ENCODE assay signal across 14 cellular contexts in genomic region chr17:3559270-3559645, GRCh38. TPM values are rescaled to one million over a fixed set of nuclear protein-coding genes. Genes with fewer than 3 reads are reported as not detected.
DNase-seq lines count a peak whose midpoint lies in the region; ATAC-seq and TF ChIP-seq lines count a peak whose summit lies in the region.
"Had no signal": no experiment of that assay in that cellular context is flagged by ENCODE, and none has a peak within 500 bp of the region (broad histone marks: within the 10 kb centered on the region; RNA-seq: fewer than 3 reads in every experiment).

No MANE protein-coding gene starts in this region.

- peak overlapping the region; percentile 17 for H3K27ac Mint-ChIP-seq in T-helper 2 cell treated with Interferon-gamma antibody and Interleukin-4, amounts not matched to agents 5 μg/mL and 100 μg/mL, for 36 hours
- peak overlapping the region; percentile 99 to 100 (median 99) for H3K27ac Mint-ChIP-seq in IgD-negative memory B cell
- peak overlapping the region; percentile 92 for H3K27ac Mint-ChIP-seq in MCF 10A (ENCODE audit: low read depth, unreplicated experiment)
- H3K27ac Mint-ChIP-seq: nephron had no signal

- no peak for ATAC-seq in GM21619 (IDR thresholded peaks at IDR 0.05; ENCODE audit: unreplicated experiment)

- H3K27me3 Mint-ChIP-seq in T-helper 2 cell treated with Interferon-gamma antibody and Interleukin-4, amounts not matched to agents 5 μg/mL and 100 μg/mL, for 36 hours (ENCODE audit: low read depth) = no peaks in the 10 kb centered on the region
- H3K27me3 Mint-ChIP-seq in IgD-negative memory B cell (peaks cover 2% of the 10 kb centered on the region), MCF 10A (ENCODE audit: insufficient read depth, unreplicated experiment) (no peaks in the 10 kb centered on the region)

- CTCF ChIA-PET in MCF 10A (lab: Yijun Ruan, JAX) = interaction anchor here (0.5 kb wide), 1 partner anchor 28 kb away, joined by 4 read pairs; no protein-coding TSS in a partner anchor

- H3K9me3 Mint-ChIP-seq in T-helper 2 cell treated with Interferon-gamma antibody and Interleukin-4, amounts not matched to agents 5 μg/mL and 100 μg/mL, for 36 hours = no peaks in the 10 kb centered on the region
- H3K9me3 Mint-ChIP-seq in IgD-negative memory B cell (no peaks in the 10 kb centered on the region), MCF 10A (ENCODE audit: unreplicated experiment) (no peaks in the 10 kb centered on the region)
- H3K9me3 Mint-ChIP-seq: nephron had no signal

- no peaks in the 10 kb centered on the region for H3K4me1 ChIP-seq in osteoblast (ENCODE audit: insufficient read depth, low read length)
- H3K4me1 ChIP-seq: adrenal gland had no signal

- POLR2A ChIA-PET in MCF 10A (lab: Yijun Ruan, JAX) = interaction anchor here (1.4 to 1.6 kb wide), 2 partner anchors 16 to 77 kb away, joined by 9 to 10 read pairs; partner anchors contain the start of genes CTNS and SHPK

- no peaks in the 10 kb centered on the region for H4K20me1 ChIP-seq in osteoblast (ENCODE audit: insufficient read depth, low read length)

- BruUV-seq in MCF 10A (replicated peaks; lab: Mats Ljungman, UMichigan) = no TSS peak

- peaks cover 11% of the 10 kb centered on the region for H3K4me1 Mint-ChIP-seq in T-helper 2 cell treated with Interferon-gamma antibody and Interleukin-4, amounts not matched to agents 5 μg/mL and 100 μg/mL, for 36 hours (ENCODE audit: low read depth)
- H3K4me1 Mint-ChIP-seq in IgD-negative memory B cell = peaks cover 31 to 33% (median 32%) of the 10 kb centered on the region in 3 donors
- peaks cover 24% of the 10 kb centered on the region for H3K4me1 Mint-ChIP-seq in MCF 10A (ENCODE audit: insufficient read depth, unreplicated experiment)
- H3K4me1 Mint-ChIP-seq: nephron had no signal

- no peak overlapping the region for H2AFZ ChIP-seq in osteoblast (ENCODE audit: low read length)

- H3K36me3 ChIP-seq in osteoblast (ENCODE audit: insufficient read depth, low read length) = no peaks in the 10 kb centered on the region
- H3K36me3 ChIP-seq: adrenal gland, tibial nerve had no signal

- no peak for DNase-seq in T-helper 2 cell treated with Interferon-gamma antibody and Interleukin-4, amounts not matched to agents 5 μg/mL and 100 μg/mL, for 36 hours (ENCODE audit: low spot score)
- DNase-seq in T-helper 2 cell (no peak), MCF 10A (ENCODE audit: unreplicated experiment) (no peak), osteoblast (ENCODE audit: insufficient read length, low spot score, missing footprints) (peak; percentile 63), epidermal melanocyte (ENCODE audit: insufficient read length, low spot score) (no peak), activated gamma-delta T cell (lab: John Stamatoyannopoulos, UW) (no peak)
- DNase-seq: 8988T, adrenal gland, H7, NCI-H2081 treated with DMSO at 0.1 percent for 48 hours had no signal

- H3K4me3 ChIP-seq in osteoblast (ENCODE audit: insufficient read depth, low read length) = no peak overlapping the region
- H3K4me3 ChIP-seq: adrenal gland, tibial nerve had no signal

- no peaks in the 10 kb centered on the region for H3K36me3 Mint-ChIP-seq in T-helper 2 cell treated with Interferon-gamma antibody and Interleukin-4, amounts not matched to agents 5 μg/mL and 100 μg/mL, for 36 hours (ENCODE audit: low read depth)
- no peaks in the 10 kb centered on the region for H3K36me3 Mint-ChIP-seq in IgD-negative memory B cell
- peaks cover 6% of the 10 kb centered on the region for H3K36me3 Mint-ChIP-seq in MCF 10A (ENCODE audit: insufficient read depth, unreplicated experiment)

- H3K79me2 ChIP-seq in osteoblast (ENCODE audit: insufficient read depth, low read length) = no peaks in the 10 kb centered on the region

- H3K27me3 ChIP-seq in osteoblast (ENCODE audit: insufficient read depth, low read length) = no peaks in the 10 kb centered on the region
- H3K27me3 ChIP-seq: adrenal gland, tibial nerve had no signal

- no peak overlapping the region for H3K4me3 Mint-ChIP-seq in T-helper 2 cell treated with Interferon-gamma antibody and Interleukin-4, amounts not matched to agents 5 μg/mL and 100 μg/mL, for 36 hours
- peak overlapping the region in 3 of 4 donors; percentile 80 to 86 (median 84) for H3K4me3 Mint-ChIP-seq in IgD-negative memory B cell
- H3K4me3 Mint-ChIP-seq in MCF 10A (ENCODE audit: unreplicated experiment) = no peak overlapping the region
- H3K4me3 Mint-ChIP-seq: nephron had no signal

- no peak overlapping the region for H3K27ac ChIP-seq in osteoblast (ENCODE audit: low read depth, low read length)
- H3K27ac ChIP-seq: adrenal gland, tibial nerve had no signal

- TF ChIP-seq CTCF in MCF 10A (IDR thresholded peaks at IDR 0.05; ENCODE audit: unreplicated experiment) (no peak), osteoblast (IDR thresholded peaks at IDR 0.05; ENCODE audit: extremely low read depth, low read depth, low read length) (no peak)

- intact Hi-C loops in MCF 10A (cut with micrococcal nuclease) = loop anchor here (5.0 kb wide), 1 partner anchor 78 kb away; the partner anchor contains the start of genes CTNS and SHPK

- no peaks in the 10 kb centered on the region for H3K9me3 ChIP-seq in osteoblast (ENCODE audit: low read depth, low read length)
- H3K9me3 ChIP-seq: adrenal gland, tibial nerve had no signal

- H3K4me2 ChIP-seq in osteoblast (ENCODE audit: insufficient read depth, low read length) = no peak overlapping the region

RNA-seq across cellular contexts. Expression of gene TRPV3, which starts 1.6 kb away (rescaled TPM):
- polyA plus RNA-seq in IgD-negative memory B cell = 2.2 TPM
- total RNA-seq in MCF 10A (2022) (4.4 and 5.4 TPM in 2 replicates), osteoblast (0.29 and 0.36 TPM in 2 replicates)

RNA-seq across cellular contexts. Expression of gene TRPV1, which starts 50.0 kb away (rescaled TPM):
- polyA plus RNA-seq in IgD-negative memory B cell = 2.5 TPM
- total RNA-seq in MCF 10A (2022) (2.7 and 5.4 TPM in 2 replicates), osteoblast (2.4 and 2.5 TPM in 2 replicates)

Comparison
In these comparisons a context has a peak if more than half of its experiments do, and no peak if none do; other contexts are left out.
1. H3K27ac Mint-ChIP-seq: peak in every context shown above with its lines; median percentile 99 in IgD-negative memory B cell; 92 in MCF 10A; 17 in T-helper 2 cell treated with Interferon-gamma antibody and Interleukin-4, amounts not matched to agents 5 μg/mL and 100 μg/mL, for 36 hours.
2. H3K4me3 Mint-ChIP-seq: peak in IgD-negative memory B cell (3 of 4); none in T-helper 2 cell treated with Interferon-gamma antibody and Interleukin-4, amounts not matched to agents 5 μg/mL and 100 μg/mL, for 36 hours (single experiment) and MCF 10A (single experiment).